Comparison of ENCODE assay signal across 8 cellular contexts in genomic region chr16:19067349-19068236, GRCh38. TPM values are rescaled to one million over a fixed set of nuclear protein-coding genes. Genes with fewer than 3 reads are reported as not detected.
DNase-seq lines count a peak whose midpoint lies in the region; ATAC-seq and TF ChIP-seq lines count a peak whose summit lies in the region.

COQ7 (plus strand) TSS chr16:19067614; CDS start chr16:19067665, 51 bp downstream.

- peak within 1 kb of the TSS; percentile 87 for H3K27ac ChIP-seq in OCI-LY7 (ENCODE audit: low read depth, low read length, poor library complexity, severe bottlenecking)

- H3K27me3 Mint-ChIP-seq in endothelial cell (ENCODE audit: unreplicated experiment) (no peaks in the 10 kb centered on the region), mesothelial cell of epicardium (ENCODE audit: low read depth) (no peaks in the 10 kb centered on the region)

- intact Hi-C loops in OCI-LY7 (cut with micrococcal nuclease; ENCODE audit: unreplicated experiment) = loop anchor here (1.0 to 5.0 kb wide), 4 partner anchors 143 to 455 kb away; partner anchors contain the start of genes ARL6IP1, CCP110 and GDE1

- H3K4me1 ChIP-seq in OCI-LY7 (ENCODE audit: insufficient read depth, low read length, poor library complexity, severe bottlenecking) = peaks cover 8% of the 10 kb centered on the region

- CTCF ChIA-PET in OCI-LY7 (lab: Charles Lee; ENCODE audit: unreplicated experiment) = interaction anchor here (0.5 to 0.6 kb wide), 2 partner anchors 17 to 374 kb away, joined by 3 read pairs; no protein-coding TSS in a partner anchor

- no peaks in the 10 kb centered on the region for H4K20me1 ChIP-seq in OCI-LY7 (ENCODE audit: insufficient read depth, low read length)

- no peaks in the 10 kb centered on the region for H3K9me3 ChIP-seq in OCI-LY7 (ENCODE audit: low read length)

- H3K9me2 ChIP-seq in OCI-LY7 (ENCODE audit: insufficient read depth, low read length) = no peaks in the 10 kb centered on the region

- H3K4me3 Mint-ChIP-seq in endothelial cell (ENCODE audit: unreplicated experiment) = peak within 1 kb of the TSS; percentile 95
- peak within 1 kb of the TSS; percentile 97 for H3K4me3 Mint-ChIP-seq in mesothelial cell of epicardium

- H3K4me3 ChIP-seq in OCI-LY7 (ENCODE audit: low read depth, low read length, poor library complexity, severe bottlenecking) = peak within 1 kb of the TSS; percentile 83

- BruUV-seq in OCI-LY7 (replicated peaks; lab: Mats Ljungman, UMichigan) = TSS peak; percentile 86

- POLR2A ChIA-PET in OCI-LY7 (lab: Charles Lee) = interaction anchor here (0.7 to 1.0 kb wide), 3 partner anchors 45 to 335 kb away, joined by 3 read pairs; no protein-coding TSS in a partner anchor

- H3K27ac Mint-ChIP-seq in endothelial cell (ENCODE audit: unreplicated experiment) (peak within 1 kb of the TSS; percentile 99), mesothelial cell of epicardium (peak within 1 kb of the TSS; percentile 97)

- peak; percentile 87 for ATAC-seq in GM21526 (IDR thresholded peaks at IDR 0.05; ENCODE audit: low FRiP score, unreplicated experiment)

- peaks cover 8% of the 10 kb centered on the region; the same call in 1 of the 2 replicates for H3K36me3 ChIP-seq in OCI-LY7 (ENCODE audit: insufficient read depth, low read length)

- H3K36me3 Mint-ChIP-seq in endothelial cell (ENCODE audit: low read depth, unreplicated experiment) (peaks cover 5% of the 10 kb centered on the region), mesothelial cell of epicardium (peaks cover 2% of the 10 kb centered on the region)

- H3K4me2 ChIP-seq in OCI-LY7 (ENCODE audit: low read length) = peak within 1 kb of the TSS; percentile 75

- H3K4me1 Mint-ChIP-seq in endothelial cell (ENCODE audit: unreplicated experiment) (peaks cover 12% of the 10 kb centered on the region), mesothelial cell of epicardium (peaks cover 15% of the 10 kb centered on the region)

- no peaks in the 10 kb centered on the region for H3K9me3 Mint-ChIP-seq in endothelial cell (ENCODE audit: unreplicated experiment)
- no peaks in the 10 kb centered on the region for H3K9me3 Mint-ChIP-seq in mesothelial cell of epicardium

- H3K79me2 ChIP-seq in OCI-LY7 (ENCODE audit: insufficient read depth, low read depth, low read length) = peaks cover 10% of the 10 kb centered on the region; the same call in 1 of the 2 replicates

- TF ChIP-seq CTCF in OCI-LY7 (conservative IDR thresholded peaks at IDR 0.05; ENCODE audit: low read length) = no peak
- peak; percentile 32 for TF ChIP-seq CTCF in endothelial cell (IDR thresholded peaks at IDR 0.05; ENCODE audit: unreplicated experiment)
- peak; percentile 12 for TF ChIP-seq CTCF in mesothelial cell of epicardium (IDR thresholded peaks at IDR 0.05; ENCODE audit: unreplicated experiment)

- DNase-seq in D341Med (ENCODE audit: low spot score) (peak; percentile 95), HuH-7.5 (ENCODE audit: low spot score) (peak; percentile 84), OCI-LY7 (ENCODE audit: low spot score) (peak; percentile 100), activated T-cell treated with anti-CD3 and anti-CD28 coated beads for 1 hour (ENCODE audit: low read depth) (peak; percentile 96), endothelial cell (ENCODE audit: low spot score) (peak; percentile 95), mesothelial cell of epicardium (ENCODE audit: low spot score in 2 of 2, unreplicated experiment in 2 of 2) (peak; percentile 92 to 95)
- DNase-seq in stimulated activated CD8-positive, alpha-beta memory T cell treated with anti-CD3 and anti-CD28 coated beads, Interleukin-15, amount 100 ng/mL, for 48 hours (ENCODE audit: low read depth in 2 of 2) = peak; percentile 94 to 96

- H2AFZ ChIP-seq in OCI-LY7 (ENCODE audit: low read length) = peak within 1 kb of the TSS; percentile 95

RNA-seq across cellular contexts. Expression of gene COQ7, which starts in this region (rescaled TPM):
- 19.9 and 22.2 TPM in 2 replicates for total RNA-seq in OCI-LY7 (2014; rRNA removed; shearing (Covaris generic))
- 21.6 and 27.3 TPM in 2 replicates for total RNA-seq in OCI-LY7 (2022)
- total RNA-seq in endothelial cell (ENCODE audit: unreplicated experiment) = 15.3 TPM
- total RNA-seq in mesothelial cell of epicardium = 29.2 to 31.7 TPM (median 31.3 TPM) in 3 replicates

Comparison
In these comparisons a context has a peak if more than half of its experiments do, and no peak if none do; other contexts are left out.
1. Peak in every context shown above with its lines: DNase-seq, ATAC-seq, H3K4me3 ChIP-seq and H3K27ac ChIP-seq.